Comparison of ENCODE assay signal across 28 cellular contexts in genomic region chr4:110371016-110371795, GRCh38.
DNase-seq lines count a peak whose midpoint lies in the region; ATAC-seq and TF ChIP-seq lines count a peak whose summit lies in the region.
"Had no signal": no experiment of that assay in that cellular context is flagged by ENCODE, and none has a peak within 500 bp of the region (broad histone marks: within the 10 kb centered on the region; RNA-seq: fewer than 3 reads in every experiment).

No MANE protein-coding gene starts in this region.

- H3K9me3 ChIP-seq in A673 (ENCODE audit: low read depth, low read length, poor library complexity, severe bottlenecking) = no peaks in the 10 kb centered on the region
- H3K9me3 ChIP-seq in SJCRH30 (replicated peaks) = no peaks in the 10 kb centered on the region
- no peaks in the 10 kb centered on the region for H3K9me3 ChIP-seq in psoas muscle
- no peaks in the 10 kb centered on the region for H3K9me3 ChIP-seq in mucosa of descending colon
- H3K9me3 ChIP-seq: heart left ventricle, left lung, ovary, upper lobe of left lung had no signal

- CTCF ChIA-PET in A673 (lab: Charles Lee) (interaction anchor here (1.0 kb wide), 1 partner anchor 27 kb away, joined by 3 read pairs; no protein-coding TSS in a partner anchor), MCF 10A (lab: Yijun Ruan, JAX) (interaction anchor here (0.8 to 1.7 kb wide), 2 partner anchors 12 to 141 kb away, joined by 5 read pairs; no protein-coding TSS in a partner anchor)

- H3K36me3 Mint-ChIP-seq in progenitor cell of endocrine pancreas (ENCODE audit: insufficient read depth) = no peaks in the 10 kb centered on the region
- no peaks in the 10 kb centered on the region for H3K36me3 Mint-ChIP-seq in MCF 10A (ENCODE audit: insufficient read depth, unreplicated experiment)
- H3K36me3 Mint-ChIP-seq: mesothelial cell of epicardium; natural killer cell treated with Interleukin-12 subunit alpha and Interleukin-12 subunit beta and Interleukin-15 and Interleukin-18, amount 100 ng/mL, for 72 hours had no signal

- H3K4me3 Mint-ChIP-seq in progenitor cell of endocrine pancreas (ENCODE audit: low read depth) (no peak overlapping the region), MCF 10A (ENCODE audit: unreplicated experiment) (no peak overlapping the region)
- H3K4me3 Mint-ChIP-seq: activated CD4-positive, alpha-beta T cell treated with anti-CD3 and anti-CD28 coated beads, Interleukin-2, amount 10 ng/mL, durations not matched to agents 7 days and 5 days; activated naive CD4-positive, alpha-beta T cell treated with anti-CD3 and anti-CD28 coated beads for 36 hours; mesothelial cell of epicardium; natural killer cell treated with Interleukin-12 subunit alpha and Interleukin-12 subunit beta and Interleukin-15 and Interleukin-18, amount 100 ng/mL, for 72 hours; T-helper 2 cell treated with Interferon-gamma antibody and Interleukin-4, amounts not matched to agents 5 μg/mL and 100 μg/mL, for 36 hours had no signal

- H3K4me1 Mint-ChIP-seq in progenitor cell of endocrine pancreas (ENCODE audit: low read depth) (peaks cover 9% of the 10 kb centered on the region), MCF 10A (ENCODE audit: insufficient read depth, unreplicated experiment) (no peaks in the 10 kb centered on the region)
- H3K4me1 Mint-ChIP-seq: activated CD4-positive, alpha-beta T cell treated with anti-CD3 and anti-CD28 coated beads, Interleukin-2, amount 10 ng/mL, durations not matched to agents 7 days and 5 days; mesothelial cell of epicardium had no signal

- DNase-seq in A673 (ENCODE audit: low spot score) (peak; percentile 32), SJCRH30 (peak; percentile 58 to 74), foreskin melanocyte (peak; percentile 8), progenitor cell of endocrine pancreas (ENCODE audit: low spot score, unreplicated experiment) (no peak), T1000 (lab: John Stamatoyannopoulos, UW) (no peak), psoas muscle (no peak), MCF 10A (ENCODE audit: unreplicated experiment) (no peak), mucosa of descending colon (no peak)
- DNase-seq: activated CD4-positive, alpha-beta T cell treated with anti-CD3 and anti-CD28 coated beads, Interleukin-2, amount 10 ng/mL, durations not matched to agents 7 days and 5 days; activated naive CD4-positive, alpha-beta T cell treated with anti-CD3 and anti-CD28 coated beads for 36 hours; activated T-cell treated with anti-CD3 and anti-CD28 coated beads, Interleukin-2, amount 50 U/mL, for 48 hours; amygdala; EL; heart left ventricle; left lung; NCI-H1048; NCI-H187; NCI-H526; ovary; stimulated activated CD4-positive, alpha-beta T cell treated with anti-CD3 and anti-CD28 coated beads, Interleukin-2, amount 100 ng/mL, for 24 hours; upper lobe of left lung; WERI-Rb-1 had no signal

- H3K27ac Mint-ChIP-seq in progenitor cell of endocrine pancreas = peak overlapping the region; percentile 2
- H3K27ac Mint-ChIP-seq in MCF 10A (ENCODE audit: low read depth, unreplicated experiment) = no peak overlapping the region
- H3K27ac Mint-ChIP-seq: activated CD4-positive, alpha-beta T cell treated with anti-CD3 and anti-CD28 coated beads, Interleukin-2, amount 10 ng/mL, durations not matched to agents 7 days and 5 days; activated naive CD4-positive, alpha-beta T cell treated with anti-CD3 and anti-CD28 coated beads for 36 hours; mesothelial cell of epicardium; natural killer cell treated with Interleukin-12 subunit alpha and Interleukin-12 subunit beta and Interleukin-15 and Interleukin-18, amount 100 ng/mL, for 72 hours; T-helper 2 cell treated with Interferon-gamma antibody and Interleukin-4, amounts not matched to agents 5 μg/mL and 100 μg/mL, for 36 hours had no signal

- H3K27me3 ChIP-seq in A673 (replicated peaks; ENCODE audit: insufficient read depth, low read depth, low read length, poor library complexity) (no peaks in the 10 kb centered on the region), SJCRH30 (no peaks in the 10 kb centered on the region), psoas muscle (ENCODE audit: insufficient read depth in 3 of 3, low read length in 2 of 3) (no peaks in the 10 kb centered on the region)
- H3K27me3 ChIP-seq: cardiac muscle cell, left lung, ovary, upper lobe of left lung had no signal

- intact Hi-C loops in A673 (cut with micrococcal nuclease; ENCODE audit: unreplicated experiment) = no loop called here
- intact Hi-C loops in psoas muscle (cut with DNase I) = no loop called here
- intact Hi-C loops in MCF 10A (cut with micrococcal nuclease) = no loop called here
- intact Hi-C loops in mucosa of descending colon (cut with DNase I, micrococcal nuclease) = no loop called here

- POLR2A ChIA-PET in A673 (lab: Charles Lee; ENCODE audit: low non-redundant PET) = no interaction called here
- POLR2A ChIA-PET in MCF 10A (lab: Yijun Ruan, JAX) = interaction anchor here (0.5 kb wide), 1 partner anchor 30 kb away, joined by 4 read pairs; no protein-coding TSS in a partner anchor

- WGBS in psoas muscle, 3 donors = 39 to 58% (median 52%) methylated on average over 4 of the region's 4 CpGs

- TF ChIP-seq CTCF in A673 (conservative IDR thresholded peaks at IDR 0.05; ENCODE audit: low read depth, low read length) (no peak), progenitor cell of endocrine pancreas (IDR thresholded peaks at IDR 0.05; ENCODE audit: unreplicated experiment) (no peak), psoas muscle (IDR thresholded peaks at IDR 0.05) (no peak), MCF 10A (IDR thresholded peaks at IDR 0.05; ENCODE audit: unreplicated experiment) (no peak), mucosa of descending colon (IDR thresholded peaks at IDR 0.05) (no peak)

- no peaks in the 10 kb centered on the region for H3K36me3 ChIP-seq in A673 (ENCODE audit: insufficient read depth, low read length, poor library complexity, severe bottlenecking)
- H3K36me3 ChIP-seq in SJCRH30 = no peaks in the 10 kb centered on the region
- no peaks in the 10 kb centered on the region for H3K36me3 ChIP-seq in psoas muscle (ENCODE audit: insufficient read depth in 1 of 2, low read depth in 1 of 2)
- H3K36me3 ChIP-seq in mucosa of descending colon (ENCODE audit: low read depth) = no peaks in the 10 kb centered on the region
- H3K36me3 ChIP-seq: cardiac muscle cell, heart left ventricle, left lung, ovary, upper lobe of left lung, WERI-Rb-1 had no signal

- no peak overlapping the region for H3K4me3 ChIP-seq in A673 (ENCODE audit: low read depth, low read length, poor library complexity, severe bottlenecking)
- H3K4me3 ChIP-seq in SJCRH30 = no peak overlapping the region
- no peak overlapping the region for H3K4me3 ChIP-seq in psoas muscle
- no peak overlapping the region for H3K4me3 ChIP-seq in mucosa of descending colon
- H3K4me3 ChIP-seq: cardiac muscle cell, heart left ventricle, left lung, ovary, skin epidermis, upper lobe of left lung had no signal

- H3K9me3 Mint-ChIP-seq in progenitor cell of endocrine pancreas (ENCODE audit: low read depth) (no peaks in the 10 kb centered on the region), MCF 10A (ENCODE audit: unreplicated experiment) (no peaks in the 10 kb centered on the region)
- H3K9me3 Mint-ChIP-seq: activated CD4-positive, alpha-beta T cell treated with anti-CD3 and anti-CD28 coated beads, Interleukin-2, amount 10 ng/mL, durations not matched to agents 7 days and 5 days; activated naive CD4-positive, alpha-beta T cell treated with anti-CD3 and anti-CD28 coated beads for 36 hours; natural killer cell treated with Interleukin-12 subunit alpha and Interleukin-12 subunit beta and Interleukin-15 and Interleukin-18, amount 100 ng/mL, for 72 hours; T-helper 2 cell treated with Interferon-gamma antibody and Interleukin-4, amounts not matched to agents 5 μg/mL and 100 μg/mL, for 36 hours had no signal

- no peak for ATAC-seq in psoas muscle
- ATAC-seq in mucosa of descending colon = no peak
- ATAC-seq: heart left ventricle; left lung; natural killer cell treated with Interleukin-12 subunit alpha and Interleukin-12 subunit beta and Interleukin-15 and Interleukin-18, amount 100 ng/mL, for 72 hours had no signal

- H3K27me3 Mint-ChIP-seq in progenitor cell of endocrine pancreas = no peaks in the 10 kb centered on the region
- peaks cover 11% of the 10 kb centered on the region for H3K27me3 Mint-ChIP-seq in MCF 10A (ENCODE audit: insufficient read depth, unreplicated experiment)
- H3K27me3 Mint-ChIP-seq: activated CD4-positive, alpha-beta T cell treated with anti-CD3 and anti-CD28 coated beads, Interleukin-2, amount 10 ng/mL, durations not matched to agents 7 days and 5 days had no signal

- H3K4me1 ChIP-seq in A673 (ENCODE audit: insufficient read depth, low read length, poor library complexity, severe bottlenecking) (no peaks in the 10 kb centered on the region), SJCRH30 (peaks cover 4% of the 10 kb centered on the region; the same call in 1 of the 2 replicates), psoas muscle (no peaks in the 10 kb centered on the region), mucosa of descending colon (ENCODE audit: low read depth) (no peaks in the 10 kb centered on the region)
- H3K4me1 ChIP-seq: heart left ventricle, left lung, upper lobe of left lung had no signal

- no TSS peak for BruUV-seq in A673 (replicated peaks; lab: Mats Ljungman, UMichigan)
- no TSS peak for BruUV-seq in MCF 10A (replicated peaks; lab: Mats Ljungman, UMichigan)

- H3K27ac ChIP-seq in A673 (ENCODE audit: low read depth, low read length, poor library complexity, severe bottlenecking) (no peak overlapping the region), SJCRH30 (no peak overlapping the region), psoas muscle (no peak overlapping the region)
- H3K27ac ChIP-seq: C4-2B, cardiac muscle cell, heart left ventricle, left lung, ovary, skin epidermis, upper lobe of left lung, WERI-Rb-1 had no signal

Comparison
In these comparisons a context has a peak if more than half of its experiments do, and no peak if none do; other contexts are left out.
1. DNase-seq: peak in A673 (single experiment), SJCRH30 (2 of 2) and foreskin melanocyte (single experiment); none in progenitor cell of endocrine pancreas (single experiment), T1000 (single experiment), psoas muscle (0 of 2), MCF 10A (single experiment) and mucosa of descending colon (0 of 3).